In the genomic region with DNA sequence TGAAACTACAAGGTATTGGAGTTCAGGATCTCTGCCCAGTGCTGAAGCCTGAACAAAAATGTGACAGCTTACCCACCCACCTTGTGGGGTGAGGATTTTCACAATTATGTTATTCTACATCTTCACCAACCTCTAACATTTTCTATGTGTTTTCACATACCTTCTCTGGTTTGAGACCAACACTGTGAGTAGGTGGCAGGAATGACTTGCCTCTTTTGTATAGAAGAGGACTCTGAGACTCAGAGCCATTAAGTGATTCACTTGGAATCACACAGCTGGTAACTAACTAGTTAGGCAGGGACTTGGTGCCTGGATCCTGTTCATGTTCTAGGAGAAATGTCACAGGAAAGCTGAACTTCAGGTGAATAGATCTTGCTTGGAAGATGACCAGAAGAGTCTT, we compare ENCODE assay signal across 13 cellular contexts. TPM values are rescaled to one million over a fixed set of nuclear protein-coding genes. Genes with fewer than 3 reads are reported as not detected.
DNase-seq lines count a peak whose midpoint lies in the region; ATAC-seq and TF ChIP-seq lines count a peak whose summit lies in the region.
"Had no signal": no experiment of that assay in that cellular context is flagged by ENCODE, and none has a peak within 500 bp of the region (broad histone marks: within the 10 kb centered on the region; RNA-seq: fewer than 3 reads in every experiment).

No MANE protein-coding gene starts in this region.

- intact Hi-C loops in stomach (cut with DNase I; ENCODE audit: low total_unique reads), result no loop called here

- TF ChIP-seq EP300 in stomach (IDR thresholded peaks at IDR 0.05), result no peak

- TF ChIP-seq CTCF in VCaP (conservative IDR thresholded peaks at IDR 0.05) (no peak), stomach (IDR thresholded peaks at IDR 0.05) (no peak)

- H3K27me3 ChIP-seq in stomach, result no peaks in the 10 kb centered on the region
- H3K27me3 ChIP-seq: BE2C had no signal

- no peak for TF ChIP-seq POLR2A in stomach (IDR thresholded peaks at IDR 0.05)

- H3K4me1 ChIP-seq in stomach, result peaks cover 23 to 45% (median 35%) of the 10 kb centered on the region in 4 donors
- H3K4me1 ChIP-seq: A549, HAP-1 had no signal

- no peaks in the 10 kb centered on the region for H3K36me3 ChIP-seq in stomach
- H3K36me3 ChIP-seq: BE2C, HAP-1 had no signal

- H3K9me3 ChIP-seq in stomach, result no peaks in the 10 kb centered on the region
- H3K9me3 ChIP-seq: A549, BE2C, HAP-1 had no signal

- H3K4me3 ChIP-seq in stomach, result no peak overlapping the region
- H3K4me3 ChIP-seq: A549, HAP-1 had no signal

- peak; percentile 15 for DNase-seq in NCI-H146 treated with DMSO at 0.1 percent for 48 hours (lab: John Stamatoyannopoulos, UW; ENCODE audit: unreplicated experiment)
- DNase-seq in kidney tubule cell (ENCODE audit: low spot score), result peak; percentile 9
- no peak for DNase-seq in stomach
- DNase-seq in NCI-H1092 (lab: John Stamatoyannopoulos, UW), result no peak
- no peak for DNase-seq in left lobe of liver (ENCODE audit: low spot score)
- DNase-seq: BE2C; CD4-positive, alpha-beta memory T cell; EL had no signal

- H3K27ac ChIP-seq in VCaP (peak overlapping the region; percentile 83), stomach (peak overlapping the region; percentile 40 to 78 (median 66))
- H3K27ac ChIP-seq: A549, C4-2B had no signal

- ATAC-seq in left lobe of liver (no peak), GM19324 (IDR thresholded peaks at IDR 0.05; ENCODE audit: low FRiP score, unreplicated experiment) (no peak)
- ATAC-seq: A549 had no signal

RNA-seq across cellular contexts. Expression of gene SRBD1, which starts 14.8 kb away (rescaled TPM):
- total RNA-seq in stomach, result 10 to 100 TPM; 21.0 to 45.7 (median 37.1) TPM
- polyA plus RNA-seq in stomach, result 1 to 10 TPM; 4.4 to 7.0 (median 6.2) TPM
- total RNA-seq in left lobe of liver, result 7.1 TPM

RNA-seq across cellular contexts. Expression of gene PRKCE, which starts 25.7 kb away (rescaled TPM):
- total RNA-seq in stomach, result 10 to 100 TPM in 4 of 5 donors, 1 to 10 TPM in 1; 9.8 to 92.0 (median 25.2) TPM
- 1 to 10 TPM; 2.0 to 2.9 (median 2.1) TPM for polyA plus RNA-seq in stomach
- total RNA-seq in left lobe of liver, result 8.4 TPM

Comparison
In these comparisons a context has a peak if more than half of its experiments do, and no peak if none do; other contexts are left out.
1. DNase-seq: peak in NCI-H146 treated with DMSO at 0.1 percent for 48 hours (single experiment) and kidney tubule cell (single experiment); none in stomach (single experiment), NCI-H1092 (single experiment) and left lobe of liver (single experiment).